1 cellular context compared by ENCODE assay signal in the genomic region with DNA sequence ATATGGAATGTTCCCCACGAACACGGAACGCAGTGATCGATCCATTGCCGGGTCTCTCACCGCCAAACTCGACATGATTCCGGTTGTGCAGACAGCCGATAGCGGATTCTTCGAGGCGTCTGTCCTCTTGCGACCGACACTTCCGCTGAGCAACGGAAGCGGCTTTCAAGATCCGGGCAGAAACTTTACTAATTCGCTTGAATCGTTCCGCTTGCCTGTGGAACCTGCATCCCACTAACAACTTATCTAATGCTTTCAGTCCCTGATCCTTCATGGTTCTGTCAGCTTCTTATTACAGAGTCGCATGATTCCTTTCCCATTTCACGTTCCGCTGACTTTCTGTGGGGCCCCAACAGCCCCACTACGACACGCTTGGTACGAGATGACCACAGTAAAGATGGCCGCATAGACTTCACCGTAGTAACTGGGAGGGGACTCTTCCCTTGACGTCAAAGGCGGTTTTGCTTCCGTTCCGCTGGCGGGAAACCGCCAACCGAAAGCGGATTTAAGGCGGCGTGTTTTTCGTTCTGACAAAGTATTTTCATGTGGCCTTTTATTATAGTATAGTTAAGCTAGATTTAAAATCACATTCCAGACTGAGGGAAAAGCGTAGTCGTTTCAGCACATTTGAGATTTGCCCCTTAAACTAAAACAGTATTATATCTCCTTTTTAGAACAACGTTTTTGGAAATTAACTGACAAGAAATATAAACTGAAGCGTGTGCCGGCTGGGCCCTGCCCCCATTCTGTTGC.
TF ChIP-seq lines count a peak whose summit lies in the region.

A gene with protein sequence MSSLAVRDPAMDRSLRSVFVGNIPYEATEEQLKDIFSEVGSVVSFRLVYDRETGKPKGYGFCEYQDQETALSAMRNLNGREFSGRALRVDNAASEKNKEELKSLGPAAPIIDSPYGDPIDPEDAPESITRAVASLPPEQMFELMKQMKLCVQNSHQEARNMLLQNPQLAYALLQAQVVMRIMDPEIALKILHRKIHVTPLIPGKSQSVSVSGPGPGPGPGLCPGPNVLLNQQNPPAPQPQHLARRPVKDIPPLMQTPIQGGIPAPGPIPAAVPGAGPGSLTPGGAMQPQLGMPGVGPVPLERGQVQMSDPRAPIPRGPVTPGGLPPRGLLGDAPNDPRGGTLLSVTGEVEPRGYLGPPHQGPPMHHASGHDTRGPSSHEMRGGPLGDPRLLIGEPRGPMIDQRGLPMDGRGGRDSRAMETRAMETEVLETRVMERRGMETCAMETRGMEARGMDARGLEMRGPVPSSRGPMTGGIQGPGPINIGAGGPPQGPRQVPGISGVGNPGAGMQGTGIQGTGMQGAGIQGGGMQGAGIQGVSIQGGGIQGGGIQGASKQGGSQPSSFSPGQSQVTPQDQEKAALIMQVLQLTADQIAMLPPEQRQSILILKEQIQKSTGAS (minus strand): TSS at position 121 of the 753 bp plus-strand sequence. CDS start 46 bp downstream, at position 75.

TF ChIP-seq in neural cell, 6 proteins besides CTCF, POLR2A, EP300 and RAD21 (continued from another document):
- TF ChIP-seq, protein P1, sequence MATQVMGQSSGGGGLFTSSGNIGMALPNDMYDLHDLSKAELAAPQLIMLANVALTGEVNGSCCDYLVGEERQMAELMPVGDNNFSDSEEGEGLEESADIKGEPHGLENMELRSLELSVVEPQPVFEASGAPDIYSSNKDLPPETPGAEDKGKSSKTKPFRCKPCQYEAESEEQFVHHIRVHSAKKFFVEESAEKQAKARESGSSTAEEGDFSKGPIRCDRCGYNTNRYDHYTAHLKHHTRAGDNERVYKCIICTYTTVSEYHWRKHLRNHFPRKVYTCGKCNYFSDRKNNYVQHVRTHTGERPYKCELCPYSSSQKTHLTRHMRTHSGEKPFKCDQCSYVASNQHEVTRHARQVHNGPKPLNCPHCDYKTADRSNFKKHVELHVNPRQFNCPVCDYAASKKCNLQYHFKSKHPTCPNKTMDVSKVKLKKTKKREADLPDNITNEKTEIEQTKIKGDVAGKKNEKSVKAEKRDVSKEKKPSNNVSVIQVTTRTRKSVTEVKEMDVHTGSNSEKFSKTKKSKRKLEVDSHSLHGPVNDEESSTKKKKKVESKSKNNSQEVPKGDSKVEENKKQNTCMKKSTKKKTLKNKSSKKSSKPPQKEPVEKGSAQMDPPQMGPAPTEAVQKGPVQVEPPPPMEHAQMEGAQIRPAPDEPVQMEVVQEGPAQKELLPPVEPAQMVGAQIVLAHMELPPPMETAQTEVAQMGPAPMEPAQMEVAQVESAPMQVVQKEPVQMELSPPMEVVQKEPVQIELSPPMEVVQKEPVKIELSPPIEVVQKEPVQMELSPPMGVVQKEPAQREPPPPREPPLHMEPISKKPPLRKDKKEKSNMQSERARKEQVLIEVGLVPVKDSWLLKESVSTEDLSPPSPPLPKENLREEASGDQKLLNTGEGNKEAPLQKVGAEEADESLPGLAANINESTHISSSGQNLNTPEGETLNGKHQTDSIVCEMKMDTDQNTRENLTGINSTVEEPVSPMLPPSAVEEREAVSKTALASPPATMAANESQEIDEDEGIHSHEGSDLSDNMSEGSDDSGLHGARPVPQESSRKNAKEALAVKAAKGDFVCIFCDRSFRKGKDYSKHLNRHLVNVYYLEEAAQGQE (IDR thresholded peaks at IDR 0.05; ENCODE audit: borderline replicate concordance) = peak; percentile 70
- TF ChIP-seq POLR2AphosphoS5 (IDR thresholded peaks at IDR 0.05) (peak; percentile 91), EZH2 (IDR thresholded peaks at IDR 0.05; ENCODE audit: borderline replicate concordance, insufficient read depth, low read length, poor library complexity, severe bottlenecking) (no peak), SMC3 (conservative IDR thresholded peaks at IDR 0.05; ENCODE audit: poor library complexity) (peak; percentile 43), MXI1 (conservative IDR thresholded peaks at IDR 0.05; ENCODE audit: poor library complexity, severe bottlenecking) (peak; percentile 99)
